ENCODE assay signal across 11 cellular contexts in the genomic region with DNA sequence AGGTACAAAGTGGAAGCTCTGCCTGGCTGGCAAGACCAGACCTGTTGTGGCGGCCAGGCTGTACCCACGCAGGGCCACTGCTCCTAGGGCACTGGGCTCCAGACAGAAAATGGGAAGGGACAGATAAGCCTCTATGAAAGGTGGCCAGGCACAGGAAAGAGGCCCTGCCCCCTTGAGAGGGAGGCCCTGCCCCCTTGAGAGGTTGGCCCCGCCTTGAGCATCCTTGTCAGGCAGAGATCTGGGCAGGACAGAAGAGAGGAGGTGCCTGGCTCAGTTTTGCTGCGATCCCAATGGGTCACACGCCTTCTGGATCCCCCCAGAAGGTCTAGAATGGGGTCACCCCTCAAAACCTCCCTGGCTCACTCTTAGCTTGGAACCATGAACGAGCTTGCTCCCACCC. TPM values are rescaled to one million over a fixed set of nuclear protein-coding genes. Genes with fewer than 3 reads are reported as not detected.
DNase-seq lines count a peak whose midpoint lies in the region; ATAC-seq and TF ChIP-seq lines count a peak whose summit lies in the region.
"Had no signal": no experiment of that assay in that cellular context is flagged by ENCODE, and none has a peak within 500 bp of the region (broad histone marks: within the 10 kb centered on the region; RNA-seq: fewer than 3 reads in every experiment).

No MANE protein-coding gene starts in this region.

- H3K4me1 ChIP-seq in DND-41 (ENCODE audit: insufficient read depth, low read length): no peaks in the 10 kb centered on the region
- peaks cover 19 to 51% of the 10 kb centered on the region in 2 donors for H3K4me1 ChIP-seq in ascending aorta
- peaks cover 9 to 12% of the 10 kb centered on the region in 2 experiments for H3K4me1 ChIP-seq in neutrophil (ENCODE audit: control insufficient read depth in 1 of 2, insufficient read depth in 1 of 2, low read depth in 1 of 2, low read length in 1 of 2)
- H3K4me1 ChIP-seq in psoas muscle: peaks cover 7% of the 10 kb centered on the region

- peaks cover 18 to 40% (median 20%) of the 10 kb centered on the region in 3 donors for H3K4me1 Mint-ChIP-seq in IgD-negative memory B cell

- H3K9me3 Mint-ChIP-seq in IgD-negative memory B cell: no peaks in the 10 kb centered on the region

- no peaks in the 10 kb centered on the region for H3K27me3 Mint-ChIP-seq in IgD-negative memory B cell

- H3K4me2 ChIP-seq in DND-41 (ENCODE audit: insufficient read depth, low read length): no peak overlapping the region

- H3K27ac ChIP-seq in DND-41 (ENCODE audit: low read length) (no peak overlapping the region), ascending aorta (peak overlapping the region; percentile 61 to 75), neutrophil (peak overlapping the region; percentile 29), psoas muscle (no peak overlapping the region)
- H3K27ac ChIP-seq: lower lobe of right lung had no signal

- H4K20me1 ChIP-seq in DND-41 (ENCODE audit: insufficient read depth, low read length): peaks cover 54% of the 10 kb centered on the region

- peak overlapping the region in 1 of 4 donors; percentile 54 for H3K4me3 Mint-ChIP-seq in IgD-negative memory B cell

- DNase-seq in DND-41: peak; percentile 26
- DNase-seq in ascending aorta (ENCODE audit: low spot score in 2 of 2): no peak
- no peak for DNase-seq in psoas muscle
- DNase-seq in SIG-M5 (lab: John Stamatoyannopoulos, UW): no peak
- DNase-seq: GF-D8, lower lobe of right lung, NCI-H526 treated with DMSO at 0.1 percent for 48 hours, substantia nigra had no signal

- H3K4me3 ChIP-seq in DND-41 (ENCODE audit: low read depth in 1 of 2, low read length in 2 of 2): no peak overlapping the region
- H3K4me3 ChIP-seq in ascending aorta: no peak overlapping the region
- H3K4me3 ChIP-seq in neutrophil (ENCODE audit: low read depth in 1 of 2, low read length in 1 of 2): no peak overlapping the region
- no peak overlapping the region for H3K4me3 ChIP-seq in psoas muscle
- H3K4me3 ChIP-seq: lower lobe of right lung had no signal

- TF ChIP-seq CTCF in DND-41 (IDR thresholded peaks at IDR 0.05; ENCODE audit: borderline replicate concordance, extremely low read depth, low read length, poor library complexity, severe bottlenecking): no peak
- no peak for TF ChIP-seq CTCF in ascending aorta (IDR thresholded peaks at IDR 0.05)
- no peak for TF ChIP-seq CTCF in neutrophil (IDR thresholded peaks at IDR 0.05)
- TF ChIP-seq CTCF in psoas muscle (IDR thresholded peaks at IDR 0.05): no peak

- H3K9me3 ChIP-seq in DND-41 (ENCODE audit: insufficient read depth, low read length, severe bottlenecking) (no peaks in the 10 kb centered on the region), ascending aorta (no peaks in the 10 kb centered on the region), neutrophil (no peaks in the 10 kb centered on the region), psoas muscle (no peaks in the 10 kb centered on the region)
- H3K9me3 ChIP-seq: lower lobe of right lung had no signal

- 84 to 93% (median 86%) methylated on average over 6 of the region's 6 CpGs for WGBS in psoas muscle, 3 donors

- no peak overlapping the region for H3K9ac ChIP-seq in DND-41 (ENCODE audit: low read depth, low read length)

- no peak overlapping the region for H2AFZ ChIP-seq in DND-41 (ENCODE audit: low read depth, low read length)

- H3K79me2 ChIP-seq in DND-41 (ENCODE audit: insufficient read depth, low read length): no peaks in the 10 kb centered on the region

- intact Hi-C loops in ascending aorta (cut with DNase I) (no loop called here), psoas muscle (cut with DNase I) (no loop called here)

- 0 out of 3 replicates have a peak, but pooled peaks have one; percentile 50 for ATAC-seq in DND-41 (ENCODE audit: insufficient read depth, low read depth)
- ATAC-seq in psoas muscle: no peak
- no peak for ATAC-seq in GM21529 (IDR thresholded peaks at IDR 0.05; ENCODE audit: unreplicated experiment)
- ATAC-seq: lower lobe of right lung had no signal

- H3K27ac Mint-ChIP-seq in IgD-negative memory B cell: peak overlapping the region; percentile 4 to 51 (median 39)

- peaks cover 10% of the 10 kb centered on the region for H3K36me3 Mint-ChIP-seq in IgD-negative memory B cell

- H3K27me3 ChIP-seq in DND-41 (ENCODE audit: insufficient read depth, low read length, poor library complexity) (no peaks in the 10 kb centered on the region), ascending aorta (no peaks in the 10 kb centered on the region), neutrophil (no peaks in the 10 kb centered on the region), psoas muscle (ENCODE audit: insufficient read depth in 3 of 3, low read length in 2 of 3) (no peaks in the 10 kb centered on the region)

- H3K36me3 ChIP-seq in DND-41 (ENCODE audit: insufficient read depth, low read length): no peaks in the 10 kb centered on the region
- no peaks in the 10 kb centered on the region for H3K36me3 ChIP-seq in ascending aorta
- H3K36me3 ChIP-seq in neutrophil: no peaks in the 10 kb centered on the region
- H3K36me3 ChIP-seq in psoas muscle (ENCODE audit: insufficient read depth in 1 of 2, low read depth in 1 of 2): no peaks in the 10 kb centered on the region
- H3K36me3 ChIP-seq: lower lobe of right lung had no signal

RNA-seq across cellular contexts. Expression of a gene that starts 17.4 kb away (rescaled TPM):
- 58.6 TPM for polyA plus RNA-seq in IgD-negative memory B cell
- 336 TPM for total RNA-seq in ascending aorta
- total RNA-seq in psoas muscle: 10 to 100 TPM; 12.3 to 24.9 (median 19.0) TPM
- polyA plus RNA-seq in psoas muscle: 10 to 100 TPM; 12.2 to 14.6 (median 13.2) TPM

Comparison
In these comparisons a context has a peak if more than half of its experiments do, and no peak if none do; other contexts are left out.
1. H3K27ac ChIP-seq: peak in ascending aorta (2 of 2) and neutrophil (single experiment); none in DND-41 (single experiment) and psoas muscle (single experiment).
2. RNA of a gene that starts 17.4 kb away (total RNA-seq): 336 TPM in ascending aorta (single experiment); 12.3 to 24.9 TPM in psoas muscle; every median in the first group is over 10 times any median in the second.